8 cellular contexts compared by ENCODE assay signal in the genomic region with DNA sequence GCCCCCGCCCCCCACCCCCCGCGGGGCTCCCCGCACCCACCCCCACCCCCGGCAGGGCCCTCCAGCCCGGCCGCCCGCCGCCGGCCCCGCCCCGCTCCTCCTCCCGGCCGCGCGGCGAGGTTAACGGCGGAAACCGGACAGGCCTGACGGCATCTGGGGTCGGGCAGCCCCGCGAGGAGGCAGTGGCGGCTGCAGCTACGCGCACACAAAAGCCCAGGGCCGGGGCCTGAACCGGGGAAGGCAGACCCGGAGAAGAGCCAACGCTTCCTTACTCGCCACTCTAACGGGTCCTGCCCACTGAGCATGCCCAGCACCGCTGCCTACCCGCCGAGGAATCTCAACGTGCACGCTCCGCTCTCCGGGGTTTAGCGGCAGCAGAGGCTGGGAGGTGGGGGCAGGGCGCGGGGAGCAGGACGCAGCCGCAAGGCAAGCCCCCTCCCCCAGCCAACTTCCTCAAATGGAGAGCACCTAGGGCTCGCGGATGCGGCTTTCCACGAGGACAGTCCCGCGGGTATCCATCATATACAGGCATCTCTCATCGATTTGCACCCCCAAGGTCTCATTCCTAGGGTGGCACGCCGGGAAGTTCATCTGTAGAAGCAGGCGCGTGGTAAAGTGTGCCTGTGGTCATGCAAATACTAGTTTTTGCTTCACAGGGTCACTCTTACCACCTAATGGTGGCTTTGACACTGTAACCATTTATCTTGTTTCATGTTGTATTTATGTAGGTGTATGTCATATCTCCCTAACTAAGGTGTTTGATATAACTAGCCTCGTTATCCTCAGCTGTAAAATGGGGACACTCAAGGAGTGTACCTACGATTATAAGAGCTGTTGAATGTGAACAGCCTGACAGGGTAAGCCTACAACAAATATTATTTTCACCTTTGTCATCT. TPM values are rescaled to one million over a fixed set of nuclear protein-coding genes. Genes with fewer than 3 reads are reported as not detected.
DNase-seq lines count a peak whose midpoint lies in the region; ATAC-seq, FAIRE-seq and TF ChIP-seq lines count a peak whose summit lies in the region.

A gene (minus strand): TSS at position 339 of the 896 bp plus-strand sequence. CDS start 761 bp downstream, outside the sequence.

- peak within 1 kb of the TSS; percentile 79 for H3K56ac ChIP-seq in H1 (replicated peaks; ENCODE audit: insufficient read length, low read depth, low read length)

- TF ChIP-seq RAD21 in H1 (IDR thresholded peaks at IDR 0.05 in 1 of 2, conservative IDR thresholded peaks at IDR 0.05 in 1 of 2; ENCODE audit: low read depth in 2 of 2, low read length in 2 of 2): peak in 1 of 2 experiments; percentile 6; a peak in 1 of 4 replicates

- H2AFZ ChIP-seq in H1 (ENCODE audit: low read length): peak within 1 kb of the TSS; percentile 91; the same call in 1 of the 2 replicates
- no peak within 1 kb of the TSS for H2AFZ ChIP-seq in mesenchymal stem cell (ENCODE audit: low read depth, low read length)

- H3K27me3 Mint-ChIP-seq in Calu3 (ENCODE audit: unreplicated experiment): no peaks in the 10 kb centered on the region

- peak within 1 kb of the TSS; percentile 76 for H4K8ac ChIP-seq in H1 (ENCODE audit: extremely low read depth, insufficient read depth, low read length)
- peak within 1 kb of the TSS; percentile 59 for H4K8ac ChIP-seq in mesenchymal stem cell (ENCODE audit: low read length)

- H3K4me3 ChIP-seq in H1 (ENCODE audit: extremely low read depth in 1 of 4, insufficient read depth in 2 of 4, low read depth in 3 of 4, low read length in 4 of 4) (peak within 1 kb of the TSS; percentile 58 to 99 (median 81)), mesenchymal stem cell (ENCODE audit: insufficient read depth in 1 of 2, low read depth in 1 of 2, low read length in 2 of 2) (peak within 1 kb of the TSS; percentile 81 to 90)

- H3K23ac ChIP-seq in H1 (ENCODE audit: insufficient read length): no peak within 1 kb of the TSS
- peak within 1 kb of the TSS in 1 of 2 experiments; percentile 37 for H3K23ac ChIP-seq in mesenchymal stem cell (ENCODE audit: low read length in 2 of 2)

- peak; percentile 96 for DNase-seq in Calu3
- DNase-seq in HUDEP-2 (lab: John Stamatoyannopoulos, UW; ENCODE audit: unreplicated experiment in 76 of 76): peak in 75 of 76 experiments; percentile 45 to 93 (median 84)
- peak; percentile 94 for DNase-seq in NOMO-1 treated with dmso at 0.1 percent for 144 hours (lab: John Stamatoyannopoulos, UW; ENCODE audit: unreplicated experiment)
- DNase-seq in activated CD8-positive, alpha-beta memory T cell treated with anti-CD3 and anti-CD28 coated beads for 48 hours (ENCODE audit: low read depth in 2 of 3, low spot score in 2 of 3): peak; percentile 80 to 84 (median 83)
- DNase-seq in H1 (ENCODE audit: low read depth in 1 of 2, low spot score in 2 of 2): peak; percentile 87 to 94
- DNase-seq in mesenchymal stem cell: peak; percentile 94
- DNase-seq in stimulated activated CD8-positive, alpha-beta memory T cell treated with anti-CD3 and anti-CD28 coated beads, Interleukin-12 subunit alpha, Interleukin-12 subunit beta, amount 100 ng/mL, for 24 hours (ENCODE audit: extremely low read depth): peak; percentile 92

- H3K18ac ChIP-seq in H1 (ENCODE audit: extremely low read depth, low read length): peak within 1 kb of the TSS; percentile 63
- peak within 1 kb of the TSS; percentile 89 to 91 for H3K18ac ChIP-seq in mesenchymal stem cell (ENCODE audit: low read depth in 1 of 2, low read length in 2 of 2)

- peak within 1 kb of the TSS; percentile 83 for H4K5ac ChIP-seq in H1 (ENCODE audit: insufficient read length, low read depth, low read length)

- H4K20me1 ChIP-seq in H1 (replicated peaks in 1 of 2; ENCODE audit: control insufficient read depth in 1 of 2, insufficient read depth in 2 of 2, low read length in 2 of 2): peaks cover 8 to 11% of the 10 kb centered on the region in 2 experiments

- peaks cover 5 to 35% of the 10 kb centered on the region in 2 experiments for H3K79me2 ChIP-seq in H1 (ENCODE audit: control insufficient read depth in 1 of 2, insufficient read depth in 2 of 2, low read length in 2 of 2)

- H3K27ac Mint-ChIP-seq in Calu3 (ENCODE audit: unreplicated experiment): peak within 1 kb of the TSS; percentile 86

- H3K14ac ChIP-seq in H1 (ENCODE audit: insufficient read length) (no peak within 1 kb of the TSS), mesenchymal stem cell (ENCODE audit: low read length in 2 of 2) (no peak within 1 kb of the TSS)

- peaks cover 19% of the 10 kb centered on the region for H3K4me1 Mint-ChIP-seq in Calu3 (ENCODE audit: low read depth, unreplicated experiment)

- H3K27me3 ChIP-seq in H1 (replicated peaks in 1 of 4; ENCODE audit: control insufficient read depth in 3 of 4, extremely low read depth in 1 of 4, insufficient read depth in 3 of 4, low read length in 3 of 4): no peaks in the 10 kb centered on the region
- no peaks in the 10 kb centered on the region for H3K27me3 ChIP-seq in mesenchymal stem cell (ENCODE audit: control insufficient read depth in 1 of 2, insufficient read depth in 1 of 2, low read length in 2 of 2)

- no peaks in the 10 kb centered on the region for H3K9me3 ChIP-seq in H1 (ENCODE audit: insufficient read depth in 2 of 2, low read depth in 1 of 2, low read length in 1 of 2)
- no peaks in the 10 kb centered on the region for H3K9me3 ChIP-seq in mesenchymal stem cell (ENCODE audit: control insufficient read depth, low read length)

- peak; percentile 63 to 78 for TF ChIP-seq POLR2A in H1 (IDR thresholded peaks at IDR 0.05; ENCODE audit: control extremely low read depth in 1 of 2, low read depth in 2 of 2, low read length in 2 of 2)

- TF ChIP-seq EP300 in H1 (IDR thresholded peaks at IDR 0.05; ENCODE audit: borderline replicate concordance in 1 of 2, low read depth in 2 of 2, low read length in 2 of 2): peak in 1 of 2 experiments; percentile 73; a peak in 1 of 3 replicates

- H3K79me1 ChIP-seq in H1 (ENCODE audit: low read depth, low read length) (0 out of 2 replicates have a peak, but pooled peaks cover 2% of the 10 kb centered on the region), mesenchymal stem cell (replicated peaks; ENCODE audit: low read length, poor library complexity, severe bottlenecking) (peaks cover 4% of the 10 kb centered on the region)

- H4K91ac ChIP-seq in H1 (replicated peaks; ENCODE audit: insufficient read length, low read length) (peak within 1 kb of the TSS; percentile 96), mesenchymal stem cell (ENCODE audit: low read length) (peak within 1 kb of the TSS; percentile 86)

- H3K4me1 ChIP-seq in H1 (replicated peaks in 1 of 4; ENCODE audit: control insufficient read depth in 3 of 4, insufficient read depth in 4 of 4, low read length in 3 of 4) (peaks cover 0 to 13% (median 3%) of the 10 kb centered on the region in 4 experiments; a peak in 4 of 7 replicates), mesenchymal stem cell (ENCODE audit: control insufficient read depth, insufficient read depth, low read depth, low read length) (peaks cover 6% of the 10 kb centered on the region)

- H3K23me2 ChIP-seq in H1 (ENCODE audit: low read depth, low read length): peaks cover 8% of the 10 kb centered on the region

- no peak within 1 kb of the TSS for H2BK12ac ChIP-seq in H1 (ENCODE audit: low read depth, low read length)
- peak within 1 kb of the TSS in 1 of 2 experiments; percentile 4 for H2BK12ac ChIP-seq in mesenchymal stem cell (ENCODE audit: low read length in 2 of 2)

- CTCF ChIA-PET in Calu3 (lab: Charles Lee) (no interaction called here), H1 (lab: Charles Lee; ENCODE audit: partially characterized antibody) (no interaction called here)

- H2BK15ac ChIP-seq in H1 (ENCODE audit: low read length) (no peak within 1 kb of the TSS; the same call in 1 of the 2 replicates), mesenchymal stem cell (ENCODE audit: low read depth, poor library complexity, severe bottlenecking) (peak within 1 kb of the TSS; percentile 66)

- H3K4me3 Mint-ChIP-seq in Calu3 (ENCODE audit: low read depth, unreplicated experiment): peak within 1 kb of the TSS; percentile 87

- no peak for TF ChIP-seq CTCF in Calu3 (IDR thresholded peaks at IDR 0.05; ENCODE audit: unreplicated experiment)
- no peak for TF ChIP-seq CTCF in H1 (IDR thresholded peaks at IDR 0.05; ENCODE audit: control extremely low read depth in 1 of 3, insufficient read depth in 1 of 3, low read depth in 1 of 3, low read length in 3 of 3)

- no peak within 1 kb of the TSS for H2BK20ac ChIP-seq in H1 (ENCODE audit: low read length)

- peak within 1 kb of the TSS; percentile 71 to 97 for H3K4me2 ChIP-seq in H1 (ENCODE audit: insufficient read depth in 1 of 2, low read depth in 2 of 2, low read length in 2 of 2)
- peak within 1 kb of the TSS; percentile 68 for H3K4me2 ChIP-seq in mesenchymal stem cell (ENCODE audit: low read length, poor library complexity, severe bottlenecking)

- peak within 1 kb of the TSS; percentile 89 for H2BK5ac ChIP-seq in H1 (ENCODE audit: low read depth, low read length)
- H2BK5ac ChIP-seq in mesenchymal stem cell (ENCODE audit: low read depth, low read length, poor library complexity, severe bottlenecking): no peak within 1 kb of the TSS

- peak within 1 kb of the TSS; percentile 78 to 97 (median 85) for H3K9ac ChIP-seq in H1 (replicated peaks in 1 of 4; ENCODE audit: extremely low read depth in 1 of 4, low read depth in 3 of 4, low read length in 3 of 4)
- H3K9ac ChIP-seq in mesenchymal stem cell (ENCODE audit: low read length): peak within 1 kb of the TSS; percentile 91

- H3K36me3 ChIP-seq in H1 (ENCODE audit: control insufficient read depth in 2 of 4, insufficient read depth in 4 of 4, low read length in 3 of 4) (peaks cover 0 to 6% (median 3%) of the 10 kb centered on the region in 4 experiments; a peak in 1 of 8 replicates), mesenchymal stem cell (ENCODE audit: control insufficient read depth in 1 of 2, insufficient read depth in 2 of 2, low read depth in 1 of 2, low read length in 2 of 2) (peaks cover 0 to 12% of the 10 kb centered on the region in 2 experiments)

- POLR2A ChIA-PET in H1 (lab: Charles Lee; ENCODE audit: partially characterized antibody): interaction anchor here (1.0 to 3.7 kb wide), 8 partner anchors 10 to 52 kb away, joined by 3 to 17 read pairs (median 6); a partner anchor contains a TSS

- H3K27ac ChIP-seq in H1 (ENCODE audit: low read depth, low read length): peak within 1 kb of the TSS; percentile 84
- H3K27ac ChIP-seq in mesenchymal stem cell (ENCODE audit: low read length, poor library complexity, severe bottlenecking): peak within 1 kb of the TSS; percentile 93

- no peaks in the 10 kb centered on the region for H3K9me3 Mint-ChIP-seq in Calu3 (ENCODE audit: low read depth, unreplicated experiment)

- H3K36me3 Mint-ChIP-seq in Calu3 (ENCODE audit: insufficient read depth, unreplicated experiment): peaks cover 27% of the 10 kb centered on the region

- H2AK5ac ChIP-seq in H1 (ENCODE audit: low read depth, low read length) (no peak within 1 kb of the TSS), mesenchymal stem cell (ENCODE audit: low read length, severe bottlenecking) (peak within 1 kb of the TSS; percentile 52)

- intact Hi-C loops in Calu3 (cut with micrococcal nuclease; ENCODE audit: unreplicated experiment): no loop called here

- BruUV-seq in Calu3 (replicated peaks; lab: Mats Ljungman, UMichigan): TSS peak; percentile 86

- peak; percentile 61 for ATAC-seq in GM21390 (IDR thresholded peaks at IDR 0.05; ENCODE audit: unreplicated experiment)

- no peak for FAIRE-seq in H1 (lab: Jason Lieb, UNC)

- WGBS in H1 (ENCODE audit: extremely low coverage in 1 of 2, insufficient coverage in 1 of 2, insufficient read length in 1 of 2, insufficient replicate concordance in 2 of 2, low coverage in 1 of 2, low lambda C conversion rate in 2 of 2, missing lambda C conversion rate in 1 of 2), 2 experiments: 4% methylated on average over 44 of the region's 58 CpGs; no CpG with 5 or more reads in 1 of the 2 experiments
- WGBS in mesenchymal stem cell: under 1% methylated on average over 39 of the region's 58 CpGs

- H2BK120ac ChIP-seq in H1 (replicated peaks; ENCODE audit: low read depth, low read length) (no peak within 1 kb of the TSS), mesenchymal stem cell (ENCODE audit: low read depth, low read length) (peak within 1 kb of the TSS; percentile 50)

- H3K4ac ChIP-seq in H1 (replicated peaks; ENCODE audit: insufficient read length, low read depth, low read length): peak within 1 kb of the TSS; percentile 80
- peak within 1 kb of the TSS; percentile 85 to 91 for H3K4ac ChIP-seq in mesenchymal stem cell (ENCODE audit: low read depth in 1 of 2, low read length in 2 of 2)

RNA-seq across cellular contexts. Expression of the gene that starts here (rescaled TPM):
- 48.3 and 53.9 TPM in 2 replicates for total RNA-seq in Calu3 (2022)
- total RNA-seq in H1 (2021; fragmentation: NEBNext Ultra II Directional; extraction: Animal tissue kit (Norgen Biotek cat#: 25700)): 52.8 and 54.7 TPM in 2 replicates
- 17.6 and 26.9 TPM in 2 replicates for polyA plus RNA-seq in H1 (2011; rRNA removed)
- 26.9 TPM for polyA plus RNA-seq in H1 (2011; cell fraction: cytosol; rRNA removed)
- 28.8 TPM for polyA plus RNA-seq in H1 (2011; cell fraction: nucleus; rRNA removed)
- polyA plus RNA-seq in H1 (2012, experiment 1 of 2): 28.7 to 38.6 TPM (median 32.2 TPM) in 4 replicates
- 28.5 TPM for polyA plus RNA-seq in H1 (2012, experiment 2 of 2)
- 17.9 TPM for polyA plus RNA-seq in H1 (2013, experiment 1 of 2)
- 22.5 TPM for polyA plus RNA-seq in H1 (2013, experiment 2 of 2)
- 39.7 and 50.1 TPM in 2 replicates for polyA minus RNA-seq in H1 (2011; rRNA and poly(A)+ RNA removed)
- polyA minus RNA-seq in H1 (2011; cell fraction: cytosol; rRNA and poly(A)+ RNA removed): 33.2 TPM
- polyA minus RNA-seq in H1 (2011; cell fraction: nucleus; rRNA and poly(A)+ RNA removed): 36.5 TPM
- 27.2 TPM for polyA plus RNA-seq in mesenchymal stem cell (2013, experiment 1 of 2)
- 28.3 TPM for polyA plus RNA-seq in mesenchymal stem cell (2013, experiment 2 of 2)

Comparison
In these comparisons a context has a peak if more than half of its experiments do, and no peak if none do; other contexts are left out.
1. Peak in every context shown above with its lines: DNase-seq, ATAC-seq, H3K4me3 ChIP-seq and H3K27ac ChIP-seq.